Comparison of ENCODE assay signal across 19 cellular contexts in the genomic region with DNA sequence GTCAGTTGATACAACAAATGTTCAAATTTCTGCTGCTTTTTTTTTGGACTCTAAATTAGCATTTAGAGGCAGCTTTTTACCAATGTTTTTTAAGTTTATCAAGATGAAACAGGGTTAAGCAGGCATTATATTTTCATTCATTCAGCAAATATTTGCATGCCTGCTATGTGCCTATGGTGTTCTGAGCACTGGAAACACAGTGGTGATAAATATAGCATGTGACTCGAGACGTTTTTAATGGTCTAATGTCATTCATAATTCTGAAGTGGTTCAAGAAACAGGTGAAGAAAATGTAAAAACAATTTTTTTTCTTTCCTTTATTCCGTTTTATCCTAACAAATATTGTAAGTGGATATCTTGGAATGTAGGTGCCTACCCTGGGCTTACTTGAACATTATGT. TPM values are rescaled to one million over a fixed set of nuclear protein-coding genes. Genes with fewer than 3 reads are reported as not detected.
DNase-seq lines count a peak whose midpoint lies in the region; ATAC-seq, FAIRE-seq and TF ChIP-seq lines count a peak whose summit lies in the region.
"Had no signal": no experiment of that assay in that cellular context is flagged by ENCODE, and none has a peak within 500 bp of the region (broad histone marks: within the 10 kb centered on the region; RNA-seq: fewer than 3 reads in every experiment).

No MANE protein-coding gene starts in this region.

- DNase-seq in activated naive CD4-positive, alpha-beta T cell (lab: John Stamatoyannopoulos, UW), result no peak
- no peak for DNase-seq in CD4-positive, alpha-beta T cell
- DNase-seq in D721Med (ENCODE audit: insufficient read length, low spot score), result no peak
- no peak for DNase-seq in HUDEP-2 (lab: John Stamatoyannopoulos, UW; ENCODE audit: unreplicated experiment in 76 of 76)
- no peak for DNase-seq in Peyer's patch
- DNase-seq: 8988T, Caco-2, DMS153, DMS79, GF-D8, HCEC 1CT, IMR-90 had no signal

- intact Hi-C loops in CD4-positive, alpha-beta T cell (cut with DNase I, micrococcal nuclease), result no loop called here

- H3K9me3 ChIP-seq in CD4-positive, alpha-beta T cell (ENCODE audit: control insufficient read depth, low read length), result no peaks in the 10 kb centered on the region
- no peaks in the 10 kb centered on the region for H3K9me3 ChIP-seq in Peyer's patch
- H3K9me3 ChIP-seq: BLaER1, Caco-2 had no signal

- no peaks in the 10 kb centered on the region for H3K27me3 Mint-ChIP-seq in activated naive CD4-positive, alpha-beta T cell treated with anti-CD3 and anti-CD28 coated beads, Interleukin-2, amount 50 U/mL, for 24 hours
- H3K27me3 Mint-ChIP-seq in CD4-positive, alpha-beta T cell, result no peaks in the 10 kb centered on the region
- no peaks in the 10 kb centered on the region for H3K27me3 Mint-ChIP-seq in activated T-helper 17 cell treated with anti-CD3 and anti-CD28 coated beads, Interleukin-2, amount 50 U/mL, for 72 hours

- no peak overlapping the region for H3K27ac ChIP-seq in CD4-positive, alpha-beta T cell (ENCODE audit: low read depth, low read length)
- H3K27ac ChIP-seq in Peyer's patch, result no peak overlapping the region
- H3K27ac ChIP-seq: BLaER1, HL-60 had no signal

- H3K4me1 Mint-ChIP-seq in activated naive CD4-positive, alpha-beta T cell treated with anti-CD3 and anti-CD28 coated beads, Interleukin-2, amount 50 U/mL, for 24 hours, result peaks cover 86% of the 10 kb centered on the region
- H3K4me1 Mint-ChIP-seq in CD4-positive, alpha-beta T cell (ENCODE audit: low read depth), result peaks cover 92% of the 10 kb centered on the region
- H3K4me1 Mint-ChIP-seq in activated T-helper 17 cell treated with anti-CD3 and anti-CD28 coated beads, Interleukin-2, amount 50 U/mL, for 72 hours, result peaks cover 52% of the 10 kb centered on the region

- POLR2A ChIA-PET in CD4-positive, alpha-beta T cell (lab: Charles Lee), result interaction anchor here (0.9 to 2.5 kb wide), 3 partner anchors 18 to 594 kb away, joined by 3 to 7 read pairs (median 3); partner anchors contain the start of gene NEK7

- no peaks in the 10 kb centered on the region for H3K27me3 ChIP-seq in CD4-positive, alpha-beta T cell (ENCODE audit: control insufficient read depth, insufficient read depth, low read length)
- H3K27me3 ChIP-seq in Peyer's patch, result no peaks in the 10 kb centered on the region
- H3K27me3 ChIP-seq: BLaER1 had no signal

- peak overlapping the region; percentile 68 for H3K27ac Mint-ChIP-seq in activated naive CD4-positive, alpha-beta T cell treated with anti-CD3 and anti-CD28 coated beads, Interleukin-2, amount 50 U/mL, for 24 hours
- H3K27ac Mint-ChIP-seq in CD4-positive, alpha-beta T cell, result peak overlapping the region; percentile 42
- no peak overlapping the region for H3K27ac Mint-ChIP-seq in activated T-helper 17 cell treated with anti-CD3 and anti-CD28 coated beads, Interleukin-2, amount 50 U/mL, for 72 hours
- H3K27ac Mint-ChIP-seq: CD14-positive monocyte, GM23338 had no signal

- H3K36me3 ChIP-seq in Peyer's patch, result no peaks in the 10 kb centered on the region

- no peak for TF ChIP-seq POLR2A in Peyer's patch (IDR thresholded peaks at IDR 0.05)

- CTCF ChIA-PET in CD4-positive, alpha-beta T cell (lab: Charles Lee), result interaction anchor here (1.0 kb wide), 1 partner anchor 27 kb away, joined by 3 read pairs; the partner anchor contains the start of gene NEK7

- H3K4me3 Mint-ChIP-seq in activated naive CD4-positive, alpha-beta T cell treated with anti-CD3 and anti-CD28 coated beads, Interleukin-2, amount 50 U/mL, for 24 hours, result no peak overlapping the region
- H3K4me3 Mint-ChIP-seq in CD4-positive, alpha-beta T cell, result no peak overlapping the region
- H3K4me3 Mint-ChIP-seq in activated T-helper 17 cell treated with anti-CD3 and anti-CD28 coated beads, Interleukin-2, amount 50 U/mL, for 72 hours, result peak overlapping the region; percentile 16
- H3K4me3 Mint-ChIP-seq: CD14-positive monocyte, GM23338 had no signal

- no peaks in the 10 kb centered on the region for H3K9me3 Mint-ChIP-seq in activated naive CD4-positive, alpha-beta T cell treated with anti-CD3 and anti-CD28 coated beads, Interleukin-2, amount 50 U/mL, for 24 hours
- no peaks in the 10 kb centered on the region for H3K9me3 Mint-ChIP-seq in CD4-positive, alpha-beta T cell
- H3K9me3 Mint-ChIP-seq in activated T-helper 17 cell treated with anti-CD3 and anti-CD28 coated beads, Interleukin-2, amount 50 U/mL, for 72 hours, result no peaks in the 10 kb centered on the region
- H3K9me3 Mint-ChIP-seq: CD14-positive monocyte, GM23338 had no signal

- no peak for ATAC-seq in CD4-positive, alpha-beta T cell (ENCODE audit: poor library complexity)
- ATAC-seq in activated T-helper 17 cell treated with anti-CD3 and anti-CD28 coated beads, Interleukin-2, amount 50 U/mL, for 72 hours (replicated peaks), result no peak
- ATAC-seq: GM23338 had no signal

- no peak for TF ChIP-seq CTCF in CD4-positive, alpha-beta T cell (IDR thresholded peaks at IDR 0.05)
- TF ChIP-seq CTCF in D721Med (IDR thresholded peaks at IDR 0.05; ENCODE audit: insufficient read depth, missing control alignments) (no peak), Peyer's patch (IDR thresholded peaks at IDR 0.05) (no peak)

- H3K4me3 ChIP-seq in Peyer's patch, result no peak overlapping the region
- H3K4me3 ChIP-seq: BLaER1, GM23338 had no signal

- H3K36me3 Mint-ChIP-seq in activated naive CD4-positive, alpha-beta T cell treated with anti-CD3 and anti-CD28 coated beads, Interleukin-2, amount 50 U/mL, for 24 hours, result no peaks in the 10 kb centered on the region
- no peaks in the 10 kb centered on the region for H3K36me3 Mint-ChIP-seq in CD4-positive, alpha-beta T cell (ENCODE audit: low read depth)
- no peaks in the 10 kb centered on the region for H3K36me3 Mint-ChIP-seq in activated T-helper 17 cell treated with anti-CD3 and anti-CD28 coated beads, Interleukin-2, amount 50 U/mL, for 72 hours (ENCODE audit: low read depth)
- H3K36me3 Mint-ChIP-seq: CD14-positive monocyte had no signal

- FAIRE-seq in D721Med (lab: Jason Lieb, UNC), result peak; percentile 71
- FAIRE-seq: H54 had no signal

- peaks cover 0 to 29% (median 9%) of the 10 kb centered on the region in 4 donors for H3K4me1 ChIP-seq in Peyer's patch

RNA-seq across cellular contexts. Expression of gene NEK7, which starts 26.8 kb away (rescaled TPM):
- total RNA-seq in CD4-positive, alpha-beta T cell, result 10 to 100 TPM; 11.8 to 13.0 TPM
- total RNA-seq in activated T-helper 17 cell treated with anti-CD3 and anti-CD28 coated beads, Interleukin-2, amount 50 U/mL, for 72 hours, result 10 to 100 TPM; 64.3 to 76.9 TPM
- 10 to 100 TPM; 62.3 to 75.1 (median 66.5) TPM for total RNA-seq in Peyer's patch

Comparison
In these comparisons a context has a peak if more than half of its experiments do, and no peak if none do; other contexts are left out.
1. RNA of gene NEK7, which starts 26.8 kb away (total RNA-seq): 64.3 to 76.9 TPM in activated T-helper 17 cell treated with anti-CD3 and anti-CD28 coated beads, Interleukin-2, amount 50 U/mL, for 72 hours and 62.3 to 75.1 TPM in Peyer's patch; 11.8 to 13.0 TPM in CD4-positive, alpha-beta T cell; every median in the first group is over 4 times any median in the second.